Comparison of ENCODE assay signal across 13 cellular contexts in genomic region chr17:8887834-8888703, GRCh38. TPM values are rescaled to one million over a fixed set of nuclear protein-coding genes. Genes with fewer than 3 reads are reported as not detected.
A peak's percentile ranks its signal among the peaks of the same experiment; 100 is the strongest.
DNase-seq lines count a peak whose midpoint lies in the region; ATAC-seq, FAIRE-seq and TF ChIP-seq lines count a peak whose summit lies in the region.
"Had no signal": no experiment of that assay in that cellular context is flagged by ENCODE, and none has a peak within 500 bp of the region (broad histone marks: within the 10 kb centered on the region; RNA-seq: fewer than 3 reads in every experiment).

No MANE protein-coding gene starts in this region.

- no peak overlapping the region for H3K4me3 Mint-ChIP-seq in nephron
- H3K4me3 Mint-ChIP-seq: memory B cell had no signal

- no peak for ATAC-seq in HG03439 (IDR thresholded peaks at IDR 0.05; ENCODE audit: unreplicated experiment)

- H3K27me3 Mint-ChIP-seq in nephron (ENCODE audit: low read depth) = peaks cover 16% of the 10 kb centered on the region
- H3K27me3 Mint-ChIP-seq: memory B cell had no signal

- no peaks in the 10 kb centered on the region for H3K9me3 Mint-ChIP-seq in nephron
- H3K9me3 Mint-ChIP-seq: memory B cell had no signal

- peak; percentile 46 for TF ChIP-seq CTCF in fibroblast of mammary gland (conservative IDR thresholded peaks at IDR 0.05; ENCODE audit: control insufficient read depth, insufficient read depth, low read depth, low read length)
- TF ChIP-seq CTCF in nephron (IDR thresholded peaks at IDR 0.05; ENCODE audit: unreplicated experiment in 3 of 3) = peak; percentile 40 to 55 (median 44)

- no peak for FAIRE-seq in GM19239 (lab: Jason Lieb, UNC)

- H3K4me3 ChIP-seq in fibroblast of mammary gland (ENCODE audit: control insufficient read depth, low read depth, low read length) = no peak overlapping the region

- H3K36me3 Mint-ChIP-seq in nephron (ENCODE audit: low read depth) = no peaks in the 10 kb centered on the region

- DNase-seq in DMS114 treated with DMSO at 0.1 percent for 48 hours (lab: John Stamatoyannopoulos, UW; ENCODE audit: unreplicated experiment) (peak; percentile 4), fibroblast of mammary gland (ENCODE audit: low read depth) (peak; percentile 49), T1000 (lab: John Stamatoyannopoulos, UW) (no peak), NOMO-1 (lab: John Stamatoyannopoulos, UW; ENCODE audit: unreplicated experiment in 2 of 2) (no peak), GM19239 (ENCODE audit: insufficient read length, low spot score) (no peak)
- DNase-seq: activated CD4-positive, alpha-beta T cell treated with anti-CD3 and anti-CD28 coated beads, Interleukin-2, amount 50 U/mL, for 48 hours; GDM1; NK-92 treated with Interleukin-12 subunit alpha and Interleukin-12 subunit beta, amount 100 ng/mL, for 24 hours; stimulated activated CD4-positive, alpha-beta T cell treated with anti-CD3 and anti-CD28 coated beads, Interleukin-4, amount 100 ng/mL, for 24 hours had no signal

- no peak overlapping the region for H3K27ac Mint-ChIP-seq in nephron
- H3K27ac Mint-ChIP-seq: memory B cell had no signal

- peaks cover 8% of the 10 kb centered on the region for H3K4me1 Mint-ChIP-seq in nephron

TF ChIP-seq in PFSK-1, 5 proteins besides CTCF, POLR2A, EP300 and RAD21:
- TF ChIP-seq POLR2AphosphoS5 (IDR thresholded peaks at IDR 0.05; ENCODE audit: low read depth, low read length) = no peak
- peak; percentile 44 to 74; a peak in 3 of 4 replicates for TF ChIP-seq REST (IDR thresholded peaks at IDR 0.05; ENCODE audit: insufficient read depth in 1 of 2, low read depth in 2 of 2, low read length in 2 of 2)
TF ChIP-seq in PFSK-1: peak in this region for 1.

RNA-seq across cellular contexts. Expression of gene PIK3R6, which starts 20.6 kb away (rescaled TPM):
- polyA plus RNA-seq in PFSK-1 (2012; ENCODE audit: insufficient read length, low read depth) = 2.7 TPM

Comparison
In these comparisons a context has a peak if more than half of its experiments do, and no peak if none do; other contexts are left out.
1. DNase-seq: peak in DMS114 treated with DMSO at 0.1 percent for 48 hours (single experiment) and fibroblast of mammary gland (single experiment); none in T1000 (single experiment), NOMO-1 (0 of 2) and GM19239 (single experiment).